18 cellular contexts compared by ENCODE assay signal in genomic region chr3:172688588-172688987, GRCh38.
"Had no signal": no experiment of that assay in that cellular context is flagged by ENCODE, and none has a peak within 500 bp of the region (broad histone marks: within the 10 kb centered on the region; RNA-seq: fewer than 3 reads in every experiment).

No MANE protein-coding gene starts in this region.

- H3K4me3 Mint-ChIP-seq: activated B cell treated with CpG ODN at 0.5 μM for 24 hours; activated CD8-positive, alpha-beta T cell treated with anti-CD3 and anti-CD28 coated beads for 36 hours; activated naive CD4-positive, alpha-beta T cell treated with anti-CD3 and anti-CD28 coated beads, Interleukin-2, amount 50 U/mL, for 24 hours; naive thymus-derived CD4-positive, alpha-beta T cell; stimulated activated naive B cell treated with anti-CD40 and anti-IgM and Interleukin-4, amounts not matched to agents 10 μg/mL and 1 μg/mL and 100 μg/mL, for 72 hours; type B pancreatic cell had no signal

- H3K36me3 Mint-ChIP-seq: type B pancreatic cell had no signal

- H3K9me3 ChIP-seq: adrenal gland, colonic mucosa, ovary, suprapubic skin had no signal

- H3K36me3 ChIP-seq: adrenal gland, colonic mucosa, ovary, suprapubic skin had no signal

- H3K27ac Mint-ChIP-seq: activated B cell treated with CpG ODN at 0.5 μM for 24 hours; activated CD8-positive, alpha-beta T cell treated with anti-CD3 and anti-CD28 coated beads for 36 hours; activated naive CD4-positive, alpha-beta T cell treated with anti-CD3 and anti-CD28 coated beads, Interleukin-2, amount 50 U/mL, for 24 hours; naive thymus-derived CD4-positive, alpha-beta T cell; stimulated activated naive B cell treated with anti-CD40 and anti-IgM and Interleukin-4, amounts not matched to agents 10 μg/mL and 1 μg/mL and 100 μg/mL, for 72 hours; type B pancreatic cell had no signal

- ATAC-seq: activated CD8-positive, alpha-beta T cell treated with anti-CD3 and anti-CD28 coated beads for 36 hours; esophagus mucosa; naive thymus-derived CD4-positive, alpha-beta T cell; stimulated activated naive B cell treated with anti-CD40 and anti-IgM and Interleukin-4, amounts not matched to agents 10 μg/mL and 1 μg/mL and 100 μg/mL, for 72 hours had no signal

- DNase-seq: activated B cell treated with CpG ODN at 0.5 μM for 24 hours; activated CD4-positive, alpha-beta T cell treated with anti-CD3 and anti-CD28 coated beads for 48 hours; activated CD8-positive, alpha-beta T cell treated with anti-CD3 and anti-CD28 coated beads for 36 hours; activated effector memory CD4-positive, alpha-beta T cell treated with anti-CD3 and anti-CD28 coated beads, Interleukin-2, amount 50 U/mL, for 16 hours; activated T-cell treated with anti-CD3 and anti-CD28 coated beads, Interleukin-2, amount 50 U/mL, for 48 hours; adrenal gland; caudate nucleus; colonic mucosa; naive thymus-derived CD4-positive, alpha-beta T cell; ovary; stimulated activated CD4-positive, alpha-beta T cell treated with anti-CD3 and anti-CD28 coated beads, Interleukin-4, amount 100 ng/mL, for 1 hour; stimulated activated naive B cell treated with anti-CD40 and anti-IgM and Interleukin-4, amounts not matched to agents 10 μg/mL and 1 μg/mL and 100 μg/mL, for 72 hours; SW 1271 had no signal

- FAIRE-seq: TTC549 had no signal

- H3K27ac ChIP-seq: adrenal gland, colonic mucosa, ovary, suprapubic skin had no signal

- H3K4me3 ChIP-seq: adrenal gland, colonic mucosa, ovary, suprapubic skin had no signal

- H3K27me3 Mint-ChIP-seq: activated B cell treated with CpG ODN at 0.5 μM for 24 hours; activated CD8-positive, alpha-beta T cell treated with anti-CD3 and anti-CD28 coated beads for 36 hours; activated naive CD4-positive, alpha-beta T cell treated with anti-CD3 and anti-CD28 coated beads, Interleukin-2, amount 50 U/mL, for 24 hours; naive thymus-derived CD4-positive, alpha-beta T cell; stimulated activated naive B cell treated with anti-CD40 and anti-IgM and Interleukin-4, amounts not matched to agents 10 μg/mL and 1 μg/mL and 100 μg/mL, for 72 hours; type B pancreatic cell had no signal

- H3K9me3 Mint-ChIP-seq: activated B cell treated with CpG ODN at 0.5 μM for 24 hours; activated CD8-positive, alpha-beta T cell treated with anti-CD3 and anti-CD28 coated beads for 36 hours; activated naive CD4-positive, alpha-beta T cell treated with anti-CD3 and anti-CD28 coated beads, Interleukin-2, amount 50 U/mL, for 24 hours; naive thymus-derived CD4-positive, alpha-beta T cell; stimulated activated naive B cell treated with anti-CD40 and anti-IgM and Interleukin-4, amounts not matched to agents 10 μg/mL and 1 μg/mL and 100 μg/mL, for 72 hours; type B pancreatic cell had no signal

- H3K27me3 ChIP-seq: adrenal gland, colonic mucosa, ovary, suprapubic skin had no signal
